16 cellular contexts compared by ENCODE assay signal in the genomic region with DNA sequence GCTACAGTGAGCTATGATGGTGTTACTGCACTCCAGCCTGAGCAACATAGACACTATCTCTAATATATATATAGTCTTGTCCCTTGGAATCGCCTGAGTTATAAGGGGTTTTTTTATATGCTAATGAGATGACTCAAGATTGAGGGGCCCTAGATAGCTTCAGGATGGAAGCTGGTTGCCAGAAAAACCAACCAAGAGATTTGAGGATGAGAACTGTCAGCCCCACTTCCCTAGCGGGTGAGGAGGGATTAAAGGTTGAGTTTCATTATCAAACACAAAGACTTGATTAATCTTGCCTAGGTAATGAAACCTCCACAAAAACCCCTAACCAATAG. TPM values are rescaled to one million over a fixed set of nuclear protein-coding genes. Genes with fewer than 3 reads are reported as not detected.
DNase-seq lines count a peak whose midpoint lies in the region; ATAC-seq and TF ChIP-seq lines count a peak whose summit lies in the region.
"Had no signal": no experiment of that assay in that cellular context is flagged by ENCODE, and none has a peak within 500 bp of the region (broad histone marks: within the 10 kb centered on the region; RNA-seq: fewer than 3 reads in every experiment).

No MANE protein-coding gene starts in this region.

- ATAC-seq in left ventricle myocardium superior (no peak), HG03442 (IDR thresholded peaks at IDR 0.05; ENCODE audit: unreplicated experiment) (peak; percentile 19), left lobe of liver (no peak), PC-3 (no peak)

- H3K9ac ChIP-seq in PC-3 (ENCODE audit: low read length): no peak overlapping the region
- H3K9ac ChIP-seq: parathyroid adenoma had no signal

- no peaks in the 10 kb centered on the region for H4K20me1 ChIP-seq in PC-3 (ENCODE audit: low read length)

- POLR2A ChIA-PET in PC-3 (lab: Charles Lee; ENCODE audit: unreplicated experiment): no interaction called here

- H3K4me1 ChIP-seq in cardiac muscle cell (ENCODE audit: low read depth) (peaks cover 17% of the 10 kb centered on the region), PC-3 (ENCODE audit: insufficient read depth, low read length) (no peaks in the 10 kb centered on the region)
- H3K4me1 ChIP-seq: colonic mucosa had no signal

- no peaks in the 10 kb centered on the region for H3F3A ChIP-seq in PC-3 (ENCODE audit: low read length, unreplicated experiment)

- no peaks in the 10 kb centered on the region for H3K27me3 ChIP-seq in cardiac muscle cell
- H3K27me3 ChIP-seq in PC-3 (ENCODE audit: low read length): no peaks in the 10 kb centered on the region
- H3K27me3 ChIP-seq: colonic mucosa, Peyer's patch, tibial nerve had no signal

- no peaks in the 10 kb centered on the region for H3K79me2 ChIP-seq in PC-3 (ENCODE audit: low read length)
- H3K79me2 ChIP-seq: parathyroid adenoma had no signal

- H3K9me3 ChIP-seq in cardiac muscle cell (ENCODE audit: low read depth) (no peaks in the 10 kb centered on the region), PC-3 (ENCODE audit: low read length) (no peaks in the 10 kb centered on the region)
- H3K9me3 ChIP-seq: colonic mucosa, Peyer's patch, tibial nerve had no signal

- peaks cover 39% of the 10 kb centered on the region for H3K4me1 Mint-ChIP-seq in activated naive CD8-positive, alpha-beta T cell (ENCODE audit: low read depth)

- H3K36me3 ChIP-seq in cardiac muscle cell (no peaks in the 10 kb centered on the region), PC-3 (ENCODE audit: low read depth, low read length) (no peaks in the 10 kb centered on the region)
- H3K36me3 ChIP-seq: colonic mucosa, Peyer's patch, tibial nerve had no signal

- no peaks in the 10 kb centered on the region for H3K9me2 ChIP-seq in PC-3 (replicated peaks; ENCODE audit: low read length)

- H3K4me3 Mint-ChIP-seq in activated naive CD8-positive, alpha-beta T cell: peak overlapping the region; percentile 68

- no peak for TF ChIP-seq CTCF in cardiac muscle cell (IDR thresholded peaks at IDR 0.05; ENCODE audit: low read depth, low read length)
- no peak for TF ChIP-seq CTCF in PC-3 (conservative IDR thresholded peaks at IDR 0.05; ENCODE audit: low read depth, low read length)

- H3K27ac Mint-ChIP-seq in activated naive CD8-positive, alpha-beta T cell: peak overlapping the region; percentile 96

- H3K36me3 Mint-ChIP-seq in activated naive CD8-positive, alpha-beta T cell: no peaks in the 10 kb centered on the region

- no peak for DNase-seq in cardiac muscle cell (ENCODE audit: low read depth in 1 of 2, low spot score in 1 of 2)
- DNase-seq in left ventricle myocardium superior: no peak
- DNase-seq in NCI-H2196 (lab: John Stamatoyannopoulos, UW; ENCODE audit: unreplicated experiment): no peak
- no peak for DNase-seq in NCI-H128 (lab: John Stamatoyannopoulos, UW; ENCODE audit: unreplicated experiment)
- no peak for DNase-seq in left lobe of liver (ENCODE audit: low spot score)
- no peak for DNase-seq in PC-3
- DNase-seq: colonic mucosa, DMS53, kidney, NCI-H1417 treated with DMSO at 0.1 percent for 48 hours, NCI-H524 treated with DMSO at 0.1 percent for 48 hours, Peyer's patch had no signal

- H3K27ac ChIP-seq in cardiac muscle cell (peak overlapping the region; percentile 79), PC-3 (ENCODE audit: low read length) (no peak overlapping the region)
- H3K27ac ChIP-seq: tibial nerve had no signal

- no peak overlapping the region for H2AFZ ChIP-seq in PC-3 (ENCODE audit: low read length)

- no peak overlapping the region for H3K4me2 ChIP-seq in PC-3 (ENCODE audit: low read length)

- no peaks in the 10 kb centered on the region for H3K27me3 Mint-ChIP-seq in activated naive CD8-positive, alpha-beta T cell

- intact Hi-C loops in left ventricle myocardium superior (cut with micrococcal nuclease) (no loop called here), PC-3 (cut with micrococcal nuclease) (no loop called here)

- BruUV-seq in PC-3 (replicated peaks; lab: Mats Ljungman, UMichigan): no TSS peak

- H3K4me3 ChIP-seq in cardiac muscle cell (no peak overlapping the region), PC-3 (ENCODE audit: low read length) (no peak overlapping the region)
- H3K4me3 ChIP-seq: colonic mucosa, Peyer's patch, tibial nerve had no signal

- H3K9me3 Mint-ChIP-seq in activated naive CD8-positive, alpha-beta T cell (ENCODE audit: low read depth): no peaks in the 10 kb centered on the region

- CTCF ChIA-PET in PC-3 (lab: Charles Lee): no interaction called here

RNA-seq across cellular contexts. Expression of a gene that starts 12.6 kb away (rescaled TPM):
- 46.0 and 60.9 TPM in 2 replicates for total RNA-seq in cardiac muscle cell
- 47.4 and 50.4 TPM in 2 replicates for polyA plus RNA-seq in cardiac muscle cell
- 16.9 TPM for total RNA-seq in left ventricle myocardium superior
- 28.5 TPM for total RNA-seq in left lobe of liver
- total RNA-seq in PC-3 (2014; rRNA removed): 22.7 and 26.4 TPM in 2 replicates

RNA-seq across cellular contexts. Expression of a gene that starts 50.6 kb away (rescaled TPM):
- total RNA-seq in cardiac muscle cell: 51.3 and 76.2 TPM in 2 replicates
- polyA plus RNA-seq in cardiac muscle cell: 65.4 and 80.2 TPM in 2 replicates
- 27.0 TPM for total RNA-seq in left ventricle myocardium superior
- total RNA-seq in left lobe of liver: 12.3 TPM
- 30.1 and 43.8 TPM in 2 replicates for total RNA-seq in PC-3 (2014; rRNA removed)
